9 cellular contexts compared by ENCODE assay signal in genomic region chr5:72555871-72556270, GRCh38. TPM values are rescaled to one million over a fixed set of nuclear protein-coding genes. Genes with fewer than 3 reads are reported as not detected.
DNase-seq lines count a peak whose midpoint lies in the region; ATAC-seq, FAIRE-seq and TF ChIP-seq lines count a peak whose summit lies in the region.
"Had no signal": no experiment of that assay in that cellular context is flagged by ENCODE, and none has a peak within 500 bp of the region (broad histone marks: within the 10 kb centered on the region; RNA-seq: fewer than 3 reads in every experiment).

No MANE protein-coding gene starts in this region.

- H3K4me3 ChIP-seq in SJSA1: no peak overlapping the region
- peak overlapping the region; percentile 47 for H3K4me3 ChIP-seq in iPS-18a (ENCODE audit: low read length)
- H3K4me3 ChIP-seq in subcutaneous abdominal adipose tissue (ENCODE audit: low read depth in 1 of 5, low read length in 5 of 5): peak overlapping the region in 4 of 5 donors; percentile 68 to 70 (median 68)

- no peaks in the 10 kb centered on the region for H3K27me3 ChIP-seq in SJSA1 (replicated peaks)
- peaks cover 6% of the 10 kb centered on the region for H3K27me3 ChIP-seq in iPS-18a (ENCODE audit: control insufficient read depth, insufficient read depth, low read length)
- H3K27me3 ChIP-seq in subcutaneous abdominal adipose tissue (ENCODE audit: control insufficient read depth in 5 of 5, insufficient read depth in 4 of 5, low read length in 5 of 5): no peaks in the 10 kb centered on the region

- no peaks in the 10 kb centered on the region for H3K9me3 ChIP-seq in SJSA1 (replicated peaks)
- H3K9me3 ChIP-seq in iPS-18a (ENCODE audit: control insufficient read depth, low read depth, low read length): no peaks in the 10 kb centered on the region
- no peaks in the 10 kb centered on the region for H3K9me3 ChIP-seq in subcutaneous abdominal adipose tissue (ENCODE audit: control insufficient read depth in 5 of 5, low read length in 5 of 5)

- ATAC-seq in HG03025 (IDR thresholded peaks at IDR 0.05; ENCODE audit: low FRiP score, unreplicated experiment) (no peak), GM21423 (IDR thresholded peaks at IDR 0.05; ENCODE audit: unreplicated experiment) (no peak)

- H3K9ac ChIP-seq in iPS-18a (ENCODE audit: low read length) (peak overlapping the region; percentile 64), subcutaneous abdominal adipose tissue (ENCODE audit: low read length in 5 of 5) (peak overlapping the region in 2 of 5 donors; percentile 75 to 78)

- TF ChIP-seq CTCF in D721Med (IDR thresholded peaks at IDR 0.05; ENCODE audit: insufficient read depth, missing control alignments): no peak

- H3K36me3 ChIP-seq in SJSA1 (no peaks in the 10 kb centered on the region), iPS-18a (ENCODE audit: control insufficient read depth, low read depth, low read length) (no peaks in the 10 kb centered on the region), subcutaneous abdominal adipose tissue (ENCODE audit: control insufficient read depth in 5 of 5, insufficient read depth in 5 of 5, low read length in 5 of 5) (no peaks in the 10 kb centered on the region)

- peak; percentile 11 for DNase-seq in NCI-H345 (lab: John Stamatoyannopoulos, UW)
- no peak for DNase-seq in NCI-H345 treated with DMSO at 0.1 percent for 48 hours (lab: John Stamatoyannopoulos, UW; ENCODE audit: unreplicated experiment)
- DNase-seq in SJSA1 (ENCODE audit: low read depth in 1 of 2, low spot score in 2 of 2): no peak
- no peak for DNase-seq in D721Med (ENCODE audit: insufficient read length, low spot score)

- H3K4me1 ChIP-seq in SJSA1 (replicated peaks): peaks cover 21% of the 10 kb centered on the region
- peaks cover 26% of the 10 kb centered on the region for H3K4me1 ChIP-seq in iPS-18a (ENCODE audit: control insufficient read depth, low read depth, low read length)
- H3K4me1 ChIP-seq in subcutaneous abdominal adipose tissue (ENCODE audit: control insufficient read depth in 5 of 5, insufficient read depth in 5 of 5, low read length in 5 of 5): peaks cover 0 to 32% (median 28%) of the 10 kb centered on the region in 5 donors

- H3K27ac ChIP-seq in SJSA1 (peak overlapping the region; percentile 8; the same call in 1 of the 2 replicates), iPS-18a (ENCODE audit: low read length) (no peak overlapping the region), subcutaneous abdominal adipose tissue (ENCODE audit: low read depth, low read length) (peak overlapping the region; percentile 66)

- FAIRE-seq in D721Med (lab: Jason Lieb, UNC): no peak
- FAIRE-seq: urothelium cell line had no signal

RNA-seq across cellular contexts. Expression of gene ZNF366, which starts 48.7 kb away (rescaled TPM):
- total RNA-seq in SJSA1 (2014; rRNA removed; shearing (Covaris generic)): not detected in 2 replicates
